ENCODE assay signal across 8 cellular contexts in genomic region chr1:77832889-77833288, GRCh38. TPM values are rescaled to one million over a fixed set of nuclear protein-coding genes. Genes with fewer than 3 reads are reported as not detected.
DNase-seq lines count a peak whose midpoint lies in the region; ATAC-seq, FAIRE-seq and TF ChIP-seq lines count a peak whose summit lies in the region.

No MANE protein-coding gene starts in this region.

- H3K79me2 ChIP-seq in astrocyte (ENCODE audit: insufficient read depth, low read length) (no peaks in the 10 kb centered on the region), smooth muscle cell (ENCODE audit: low read depth) (no peaks in the 10 kb centered on the region)

- H3K4me2 ChIP-seq in astrocyte (ENCODE audit: low read length) (peak overlapping the region; percentile 72), smooth muscle cell (peak overlapping the region; percentile 19)

- H3K27ac Mint-ChIP-seq in astrocyte (ENCODE audit: unreplicated experiment) = peak overlapping the region; percentile 30

- H3K9ac ChIP-seq in astrocyte (ENCODE audit: low read length) (peak overlapping the region; percentile 79), smooth muscle cell (ENCODE audit: low read depth) (peak overlapping the region; percentile 16)

- H3K27me3 ChIP-seq in astrocyte (ENCODE audit: insufficient read depth, low read length) (no peaks in the 10 kb centered on the region), right atrium auricular region (no peaks in the 10 kb centered on the region), smooth muscle cell (ENCODE audit: low read depth) (no peaks in the 10 kb centered on the region)

- H3K4me3 ChIP-seq in astrocyte (ENCODE audit: insufficient read depth, low read depth, low read length) (no peak overlapping the region), right atrium auricular region (no peak overlapping the region), smooth muscle cell (no peak overlapping the region)

- no peak for ATAC-seq in HG03135 (IDR thresholded peaks at IDR 0.05; ENCODE audit: unreplicated experiment)

- H3F3A ChIP-seq in smooth muscle cell (ENCODE audit: low read depth) = peaks cover 8% of the 10 kb centered on the region

- no peak for TF ChIP-seq POLR2A in H54 (IDR thresholded peaks at IDR 0.05; ENCODE audit: low read depth, low read length)

- no peaks in the 10 kb centered on the region for H3K9me3 ChIP-seq in astrocyte (ENCODE audit: insufficient read depth, low read depth, low read length)
- H3K9me3 ChIP-seq in right atrium auricular region = no peaks in the 10 kb centered on the region
- no peaks in the 10 kb centered on the region for H3K9me3 ChIP-seq in smooth muscle cell (replicated peaks; ENCODE audit: low read depth)

- H3K9me3 Mint-ChIP-seq in astrocyte (ENCODE audit: unreplicated experiment) = no peaks in the 10 kb centered on the region

- H3K27ac ChIP-seq in astrocyte (ENCODE audit: low read depth, low read length) (peak overlapping the region; percentile 93), right atrium auricular region (peak overlapping the region; percentile 84 to 95), smooth muscle cell (ENCODE audit: low read depth) (peak overlapping the region; percentile 70)

- FAIRE-seq in H54 (lab: Jason Lieb, UNC) (peak; percentile 90), astrocyte (lab: Jason Lieb, UNC) (peak; percentile 100)

- no peak for DNase-seq in H54 (ENCODE audit: insufficient read length, low spot score)
- DNase-seq in astrocyte (ENCODE audit: low read depth) = peak; percentile 98
- DNase-seq in right atrium auricular region (ENCODE audit: low spot score) = no peak
- DNase-seq in smooth muscle cell (lab: John Stamatoyannopoulos, UW; ENCODE audit: unreplicated experiment) = no peak
- DNase-seq in activated CD4-positive, alpha-beta T cell treated with anti-CD3 and anti-CD28 coated beads, Interleukin-2, amount 50 U/mL, for 48 hours = no peak
- DNase-seq in T-helper 2 cell = no peak
- DNase-seq in HPDE6-E6E7 (ENCODE audit: extremely low spot score) = no peak

- no peaks in the 10 kb centered on the region for H3K27me3 Mint-ChIP-seq in astrocyte (ENCODE audit: low read depth, unreplicated experiment)

- peaks cover 45% of the 10 kb centered on the region for H3K4me1 ChIP-seq in astrocyte (ENCODE audit: insufficient read depth, low read length)
- H3K4me1 ChIP-seq in right atrium auricular region = peaks cover 0 to 72% of the 10 kb centered on the region in 2 donors
- H3K4me1 ChIP-seq in smooth muscle cell (ENCODE audit: low read depth) = peaks cover 6% of the 10 kb centered on the region

- peaks cover 17% of the 10 kb centered on the region for H3K4me1 Mint-ChIP-seq in astrocyte (ENCODE audit: low read depth, unreplicated experiment)

- no peak overlapping the region for H3K4me3 Mint-ChIP-seq in astrocyte (ENCODE audit: unreplicated experiment)

- H3K36me3 Mint-ChIP-seq in astrocyte (ENCODE audit: low read depth, unreplicated experiment) = peaks cover 3% of the 10 kb centered on the region

- H2AFZ ChIP-seq in astrocyte (ENCODE audit: low read depth, low read length) = no peak overlapping the region
- H2AFZ ChIP-seq in smooth muscle cell (ENCODE audit: low read depth) = no peak overlapping the region

- TF ChIP-seq CTCF in astrocyte (IDR thresholded peaks at IDR 0.05; ENCODE audit: insufficient read depth, low read depth, low read length) (no peak), right atrium auricular region (IDR thresholded peaks at IDR 0.05) (no peak), smooth muscle cell (IDR thresholded peaks at IDR 0.05; ENCODE audit: borderline replicate concordance, insufficient read depth, poor library complexity, severe bottlenecking) (no peak)

- no peaks in the 10 kb centered on the region for H4K20me1 ChIP-seq in astrocyte (ENCODE audit: insufficient read depth, low read length)
- no peaks in the 10 kb centered on the region for H4K20me1 ChIP-seq in smooth muscle cell (ENCODE audit: low read depth)

- no peaks in the 10 kb centered on the region for H3K36me3 ChIP-seq in astrocyte (ENCODE audit: insufficient read depth, low read length)
- no peaks in the 10 kb centered on the region for H3K36me3 ChIP-seq in right atrium auricular region
- H3K36me3 ChIP-seq in smooth muscle cell (ENCODE audit: low read depth) = no peaks in the 10 kb centered on the region

RNA-seq across cellular contexts. Expression of gene MIGA1, which starts 53.4 kb away (rescaled TPM):
- total RNA-seq in astrocyte (17.7 and 18.7 TPM in 2 replicates), right atrium auricular region (10 to 100 TPM in 1 of 2 donors, 1 to 10 TPM in 1; 8.5 to 10.1 TPM), smooth muscle cell (21.2 and 22.7 TPM in 2 replicates)
- 6.6 and 7.1 TPM in 2 replicates for polyA plus RNA-seq in smooth muscle cell

RNA-seq across cellular contexts. Expression of gene NEXN, which starts 55.5 kb away (rescaled TPM):
- total RNA-seq in astrocyte = 37.5 and 39.4 TPM in 2 replicates
- 100 to 1,000 TPM; 269 to 295 TPM for total RNA-seq in right atrium auricular region
- total RNA-seq in smooth muscle cell = 12.5 and 16.8 TPM in 2 replicates
- polyA plus RNA-seq in smooth muscle cell = 20.2 and 28.6 TPM in 2 replicates
